In the genomic region with DNA sequence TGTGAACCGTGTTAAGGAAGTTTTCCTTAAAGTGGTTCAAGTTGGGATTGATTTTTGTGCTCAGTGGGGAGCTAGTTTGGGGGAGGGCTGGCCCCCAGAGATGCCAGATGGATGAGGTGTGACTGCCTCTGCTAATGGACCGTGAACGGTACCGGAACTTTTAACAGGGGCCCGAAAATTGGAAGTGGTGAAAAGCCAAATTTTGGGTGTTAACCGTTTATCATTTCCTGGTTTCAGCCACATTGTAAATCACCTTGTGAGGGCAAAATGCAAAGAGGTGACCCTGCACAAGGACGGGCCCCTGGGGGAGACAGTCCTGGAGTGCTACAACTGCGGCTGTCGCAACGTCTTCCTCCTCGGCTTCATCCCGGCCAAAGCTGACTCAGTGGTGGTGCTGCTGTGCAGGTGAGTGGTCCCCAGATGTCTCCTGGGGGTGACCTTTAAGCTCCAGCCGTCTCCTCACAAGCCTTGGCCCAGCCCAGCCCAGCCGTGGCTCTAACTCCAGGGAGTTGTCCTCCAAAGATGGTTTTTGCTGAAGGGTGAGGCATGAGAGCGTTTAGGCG, we compare ENCODE assay signal across 1 cellular context.
TF ChIP-seq lines count a peak whose summit lies in the region.

No MANE protein-coding gene starts in this region.

TF ChIP-seq in WTC11, 78 proteins besides CTCF, POLR2A, EP300 and RAD21 (continued from another document):
- TF ChIP-seq AR (CRISPR knock-in tag; IDR thresholded peaks at IDR 0.05): no peak
- no peak for TF ChIP-seq CBFB (CRISPR knock-in tag; IDR thresholded peaks at IDR 0.05; ENCODE audit: low read depth)
- TF ChIP-seq ERG (CRISPR knock-in tag; IDR thresholded peaks at IDR 0.05): no peak
- no peak for TF ChIP-seq ZMAT4 (CRISPR knock-in tag; IDR thresholded peaks at IDR 0.05)
- TF ChIP-seq MXD4 (CRISPR knock-in tag; IDR thresholded peaks at IDR 0.05; ENCODE audit: borderline replicate concordance): no peak
- no peak for TF ChIP-seq RELA (CRISPR knock-in tag; IDR thresholded peaks at IDR 0.05; ENCODE audit: borderline replicate concordance)
- TF ChIP-seq NFE2L1 (CRISPR knock-in tag; IDR thresholded peaks at IDR 0.05): no peak
- TF ChIP-seq ZNF138 (CRISPR knock-in tag; conservative IDR thresholded peaks at IDR 0.05): no peak
- TF ChIP-seq SMAD4 (CRISPR knock-in tag; IDR thresholded peaks at IDR 0.05): no peak
- no peak for TF ChIP-seq ZNF317 (CRISPR knock-in tag; IDR thresholded peaks at IDR 0.05; ENCODE audit: borderline replicate concordance, low read depth)
- TF ChIP-seq ETV6 (CRISPR knock-in tag; IDR thresholded peaks at IDR 0.05): no peak
- no peak for TF ChIP-seq ZBTB21 (CRISPR knock-in tag; IDR thresholded peaks at IDR 0.05; ENCODE audit: borderline replicate concordance)
